1 cellular context compared by ENCODE assay signal in the genomic region with DNA sequence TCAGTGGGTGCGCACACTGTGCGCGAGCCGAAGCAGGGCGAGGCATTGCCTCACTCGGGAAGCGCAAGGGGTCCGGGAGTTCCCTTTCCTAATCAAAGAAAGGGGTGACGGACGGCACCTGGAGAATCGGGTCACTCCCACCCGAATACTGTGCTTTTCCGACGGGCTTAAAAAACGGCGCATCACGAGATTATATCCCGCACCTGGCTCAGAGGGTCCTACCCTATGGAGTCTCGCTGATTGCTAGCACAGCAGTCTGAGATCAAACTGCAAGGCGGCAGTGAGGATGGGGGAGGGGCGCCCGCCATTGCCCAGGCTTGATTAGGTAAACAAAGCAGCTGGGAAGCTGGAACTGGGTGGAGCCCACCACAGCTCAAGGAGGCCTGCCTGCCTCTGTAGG. TPM values are rescaled to one million over a fixed set of nuclear protein-coding genes. Genes with fewer than 3 reads are reported as not detected.
"Had no signal": no experiment of that assay in that cellular context is flagged by ENCODE, and none has a peak within 500 bp of the region (broad histone marks: within the 10 kb centered on the region; RNA-seq: fewer than 3 reads in every experiment).

No MANE protein-coding gene starts in this region.

RNA-seq across cellular contexts. Expression of a gene that starts 44.2 kb away (rescaled TPM):
- total RNA-seq: T-helper 17 cell had no signal
